ENCODE assay signal across 18 cellular contexts in genomic region chr12:63944586-63945228, GRCh38.
DNase-seq lines count a peak whose midpoint lies in the region; ATAC-seq, FAIRE-seq and TF ChIP-seq lines count a peak whose summit lies in the region.
"Had no signal": no experiment of that assay in that cellular context is flagged by ENCODE, and none has a peak within 500 bp of the region (broad histone marks: within the 10 kb centered on the region; RNA-seq: fewer than 3 reads in every experiment).

No MANE protein-coding gene starts in this region.

- TF ChIP-seq CTCF in glutamatergic neuron (IDR thresholded peaks at IDR 0.05; ENCODE audit: partially characterized antibody, unreplicated experiment) (no peak), pancreas (IDR thresholded peaks at IDR 0.05) (no peak)

- no peaks in the 10 kb centered on the region for H3K27me3 Mint-ChIP-seq in glutamatergic neuron (ENCODE audit: unreplicated experiment)
- no peaks in the 10 kb centered on the region for H3K27me3 Mint-ChIP-seq in activated naive CD4-positive, alpha-beta T cell treated with anti-CD3 and anti-CD28 coated beads for 36 hours (ENCODE audit: low read depth)
- H3K27me3 Mint-ChIP-seq in activated CD8-positive, alpha-beta T cell treated with anti-CD3 and anti-CD28 coated beads, Interleukin-2, amount 10 ng/mL, durations not matched to agents 7 days and 5 days (ENCODE audit: low read depth), result peaks cover 3% of the 10 kb centered on the region
- H3K27me3 Mint-ChIP-seq: activated CD4-positive, alpha-beta memory T cell treated with anti-CD3 and anti-CD28 coated beads for 36 hours had no signal

- WGBS in pancreas, 2 donors, result 63 to 70% methylated on average over 5 of the region's 5 CpGs

- CTCF ChIA-PET in activated naive CD4-positive, alpha-beta T cell treated with anti-CD3 and anti-CD28 coated beads for 36 hours (lab: Charles Lee), result no interaction called here
- CTCF ChIA-PET in activated CD8-positive, alpha-beta T cell treated with anti-CD3 and anti-CD28 coated beads, Interleukin-2, amount 10 ng/mL, durations not matched to agents 7 days and 5 days (lab: Charles Lee), result no interaction called here

- no peak for FAIRE-seq in pancreas (lab: Jason Lieb, UNC)
- FAIRE-seq: frontal cortex, GM12891, islet of Langerhans had no signal

- no peaks in the 10 kb centered on the region for H3K36me3 ChIP-seq in pancreas
- H3K36me3 ChIP-seq: vagina had no signal

- POLR2A ChIA-PET in activated CD8-positive, alpha-beta T cell treated with anti-CD3 and anti-CD28 coated beads, Interleukin-2, amount 10 ng/mL, durations not matched to agents 7 days and 5 days (lab: Charles Lee), result no interaction called here

- H3K36me3 Mint-ChIP-seq in glutamatergic neuron (ENCODE audit: unreplicated experiment), result no peaks in the 10 kb centered on the region
- no peaks in the 10 kb centered on the region for H3K36me3 Mint-ChIP-seq in activated naive CD4-positive, alpha-beta T cell treated with anti-CD3 and anti-CD28 coated beads for 36 hours (ENCODE audit: low read depth)
- no peaks in the 10 kb centered on the region for H3K36me3 Mint-ChIP-seq in activated CD8-positive, alpha-beta T cell treated with anti-CD3 and anti-CD28 coated beads, Interleukin-2, amount 10 ng/mL, durations not matched to agents 7 days and 5 days (ENCODE audit: low read depth)
- H3K36me3 Mint-ChIP-seq: activated CD4-positive, alpha-beta memory T cell treated with anti-CD3 and anti-CD28 coated beads for 36 hours had no signal

- peak in 3 of 4 donors; percentile 24 to 36 (median 33) for ATAC-seq in pancreas
- no peak for ATAC-seq in activated CD8-positive, alpha-beta T cell treated with anti-CD3 and anti-CD28 coated beads, Interleukin-2, amount 10 ng/mL, durations not matched to agents 7 days and 5 days

- H3K4me1 ChIP-seq in pancreas, result peaks cover under 1 to 3% (median under 1%) of the 10 kb centered on the region in 3 donors
- H3K4me1 ChIP-seq: vagina had no signal

- peaks cover 37% of the 10 kb centered on the region for H3K4me1 Mint-ChIP-seq in glutamatergic neuron (ENCODE audit: low read depth, unreplicated experiment)
- no peaks in the 10 kb centered on the region for H3K4me1 Mint-ChIP-seq in activated naive CD4-positive, alpha-beta T cell treated with anti-CD3 and anti-CD28 coated beads for 36 hours (ENCODE audit: low read depth)
- H3K4me1 Mint-ChIP-seq in activated CD8-positive, alpha-beta T cell treated with anti-CD3 and anti-CD28 coated beads, Interleukin-2, amount 10 ng/mL, durations not matched to agents 7 days and 5 days (ENCODE audit: low read depth), result no peaks in the 10 kb centered on the region

- H3K27me3 ChIP-seq in pancreas, result no peaks in the 10 kb centered on the region
- H3K27me3 ChIP-seq: vagina had no signal

- DNase-seq in Daoy (ENCODE audit: low read depth) (peak; percentile 7), glutamatergic neuron (no peak), pancreas (no peak), SKM-1 treated with dmso at 0.1 percent for 144 hours (lab: John Stamatoyannopoulos, UW; ENCODE audit: unreplicated experiment) (no peak)
- DNase-seq in stimulated activated CD4-positive, alpha-beta T cell treated with anti-CD3 and anti-CD28 coated beads, Interleukin-4, amount 100 ng/mL, for 24 hours, result no peak
- no peak for DNase-seq in activated naive CD4-positive, alpha-beta T cell treated with anti-CD3 and anti-CD28 coated beads for 36 hours
- DNase-seq in activated CD8-positive, alpha-beta T cell treated with anti-CD3 and anti-CD28 coated beads, Interleukin-2, amount 10 ng/mL, durations not matched to agents 7 days and 5 days, result no peak
- DNase-seq: activated CD4-positive, alpha-beta memory T cell treated with anti-CD3 and anti-CD28 coated beads for 36 hours; DMS79 treated with DMSO at 0.1 percent for 48 hours; NCI-H1436; NCI-H510A; SHP77 had no signal

- H3K9me3 Mint-ChIP-seq in glutamatergic neuron (ENCODE audit: unreplicated experiment), result peaks cover 6% of the 10 kb centered on the region
- H3K9me3 Mint-ChIP-seq in activated naive CD4-positive, alpha-beta T cell treated with anti-CD3 and anti-CD28 coated beads for 36 hours, result no peaks in the 10 kb centered on the region
- H3K9me3 Mint-ChIP-seq in activated CD8-positive, alpha-beta T cell treated with anti-CD3 and anti-CD28 coated beads, Interleukin-2, amount 10 ng/mL, durations not matched to agents 7 days and 5 days (ENCODE audit: insufficient read depth), result no peaks in the 10 kb centered on the region
- H3K9me3 Mint-ChIP-seq: activated CD4-positive, alpha-beta memory T cell treated with anti-CD3 and anti-CD28 coated beads for 36 hours had no signal

- H3K9me3 ChIP-seq in pancreas, result no peaks in the 10 kb centered on the region
- H3K9me3 ChIP-seq: vagina had no signal

- no peak overlapping the region for H3K27ac Mint-ChIP-seq in glutamatergic neuron (ENCODE audit: unreplicated experiment)
- no peak overlapping the region for H3K27ac Mint-ChIP-seq in activated naive CD4-positive, alpha-beta T cell treated with anti-CD3 and anti-CD28 coated beads for 36 hours
- no peak overlapping the region for H3K27ac Mint-ChIP-seq in activated CD8-positive, alpha-beta T cell treated with anti-CD3 and anti-CD28 coated beads, Interleukin-2, amount 10 ng/mL, durations not matched to agents 7 days and 5 days
- H3K27ac Mint-ChIP-seq: activated CD4-positive, alpha-beta memory T cell treated with anti-CD3 and anti-CD28 coated beads for 36 hours had no signal

- peak overlapping the region; percentile 12 for H3K4me3 Mint-ChIP-seq in glutamatergic neuron (ENCODE audit: unreplicated experiment)
- H3K4me3 Mint-ChIP-seq in activated naive CD4-positive, alpha-beta T cell treated with anti-CD3 and anti-CD28 coated beads for 36 hours, result no peak overlapping the region
- no peak overlapping the region for H3K4me3 Mint-ChIP-seq in activated CD8-positive, alpha-beta T cell treated with anti-CD3 and anti-CD28 coated beads, Interleukin-2, amount 10 ng/mL, durations not matched to agents 7 days and 5 days
- H3K4me3 Mint-ChIP-seq: activated CD4-positive, alpha-beta memory T cell treated with anti-CD3 and anti-CD28 coated beads for 36 hours had no signal

- no peak overlapping the region for H3K4me3 ChIP-seq in pancreas
- H3K4me3 ChIP-seq: vagina had no signal

- intact Hi-C loops in pancreas (cut with DNase I), result no loop called here
- intact Hi-C loops in activated naive CD4-positive, alpha-beta T cell treated with anti-CD3 and anti-CD28 coated beads for 36 hours (cut with micrococcal nuclease), result no loop called here

- no peak overlapping the region for H3K27ac ChIP-seq in pancreas
- H3K27ac ChIP-seq: C4-2B, vagina had no signal

TF ChIP-seq in PFSK-1, 5 proteins besides CTCF, POLR2A, EP300 and RAD21:
- TF ChIP-seq REST (IDR thresholded peaks at IDR 0.05; ENCODE audit: insufficient read depth in 1 of 2, low read depth in 2 of 2, low read length in 2 of 2) (0 out of 4 replicates have a peak, but pooled peaks of 1 of the 2 experiments have one; percentile 62), FOXP2 (optimal IDR thresholded peaks at IDR 0.05; ENCODE audit: borderline replicate concordance, extremely low read depth, extremely low read length, insufficient read depth) (no peak), SIN3A (IDR thresholded peaks at IDR 0.05; ENCODE audit: borderline replicate concordance, insufficient read depth, low read length) (no peak), TAF1 (IDR thresholded peaks at IDR 0.05; ENCODE audit: borderline replicate concordance, insufficient read depth, low read length) (no peak; the same call in 1 of the 2 replicates), POLR2AphosphoS5 (IDR thresholded peaks at IDR 0.05; ENCODE audit: low read depth, low read length) (0 out of 2 replicates have a peak, but pooled peaks have one; percentile 23)
TF ChIP-seq in PFSK-1: peak in this region for 2.
